20 cellular contexts compared by ENCODE assay signal in the genomic region with DNA sequence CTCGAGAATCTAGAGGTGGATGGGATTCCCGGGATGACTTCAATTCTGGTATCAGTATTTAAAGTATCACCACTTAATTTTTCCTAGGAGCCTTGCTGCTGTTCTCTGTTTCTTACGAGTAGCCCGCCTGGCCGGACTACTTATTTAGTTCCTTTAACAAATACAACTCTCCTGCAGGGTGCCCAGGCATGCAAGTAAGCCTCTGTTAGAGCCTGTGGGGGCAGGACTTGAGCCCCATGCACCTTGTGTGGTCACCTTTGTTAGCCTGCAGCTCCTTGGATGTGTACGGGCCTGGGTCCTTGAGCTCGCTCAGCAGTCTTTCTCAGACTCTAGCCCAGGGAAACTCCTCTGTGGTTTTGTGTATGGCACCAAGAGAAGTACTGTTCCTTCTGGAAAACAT. TPM values are rescaled to one million over a fixed set of nuclear protein-coding genes. Genes with fewer than 3 reads are reported as not detected.
DNase-seq lines count a peak whose midpoint lies in the region; ATAC-seq, FAIRE-seq and TF ChIP-seq lines count a peak whose summit lies in the region.
"Had no signal": no experiment of that assay in that cellular context is flagged by ENCODE, and none has a peak within 500 bp of the region (broad histone marks: within the 10 kb centered on the region; RNA-seq: fewer than 3 reads in every experiment).

No MANE protein-coding gene starts in this region.

- intact Hi-C loops in K562 (cut with micrococcal nuclease) (no loop called here), sigmoid colon (cut with DNase I) (no loop called here), right cardiac atrium (cut with DNase I) (no loop called here)

- H3K9me1 ChIP-seq in K562 (ENCODE audit: control insufficient read depth, insufficient read depth, low read length), result no peaks in the 10 kb centered on the region

- H3K36me3 Mint-ChIP-seq in activated T-cell treated with anti-CD3 and anti-CD28 coated beads, Interleukin-2, amount 50 U/mL, for 24 hours (ENCODE audit: low read depth), result peaks cover 99% of the 10 kb centered on the region
- peaks cover 12 to 56% of the 10 kb centered on the region in 2 donors for H3K36me3 Mint-ChIP-seq in activated T-cell treated with anti-CD3 and anti-CD28 coated beads, Interleukin-2, amount 50 U/mL, for 72 hours (ENCODE audit: insufficient read depth in 2 of 2)

- no peaks in the 10 kb centered on the region for H3K4me1 ChIP-seq in K562 (replicated peaks in 1 of 2; ENCODE audit: control insufficient read depth in 2 of 2, insufficient read depth in 2 of 2, low read length in 2 of 2)
- peaks cover 0 to 39% (median 36%) of the 10 kb centered on the region in 4 donors for H3K4me1 ChIP-seq in sigmoid colon
- H3K4me1 ChIP-seq in right cardiac atrium (ENCODE audit: control insufficient read depth, insufficient read depth, low read length), result peaks cover 12% of the 10 kb centered on the region

- no peaks in the 10 kb centered on the region for H3K9me3 Mint-ChIP-seq in activated T-cell treated with anti-CD3 and anti-CD28 coated beads, Interleukin-2, amount 50 U/mL, for 24 hours
- H3K9me3 Mint-ChIP-seq in activated T-cell treated with anti-CD3 and anti-CD28 coated beads, Interleukin-2, amount 50 U/mL, for 72 hours, result no peaks in the 10 kb centered on the region

- no peak overlapping the region for H3K4me3 Mint-ChIP-seq in activated T-cell treated with anti-CD3 and anti-CD28 coated beads, Interleukin-2, amount 50 U/mL, for 24 hours
- H3K4me3 Mint-ChIP-seq in activated T-cell treated with anti-CD3 and anti-CD28 coated beads, Interleukin-2, amount 50 U/mL, for 72 hours, result no peak overlapping the region
- H3K4me3 Mint-ChIP-seq: CD4-positive, alpha-beta memory T cell had no signal

- no peak for TF ChIP-seq RAD21 in K562 (CRISPR knock-in tag; conservative IDR thresholded peaks at IDR 0.05 in 1 of 2, IDR thresholded peaks at IDR 0.05 in 1 of 2)

- WGBS in K562 (ENCODE audit: insufficient coverage, low coverage, missing lambda C conversion rate), result over 99% methylated on average over 7 of the region's 7 CpGs
- whole genome bisulfite sequencing in sigmoid colon, 2 donors, result 95% methylated on average over 7 of the region's 7 CpGs
- 89% methylated on average over 7 of the region's 7 CpGs for WGBS in right cardiac atrium

- peak; percentile 20 for DNase-seq in activated T-cell treated with anti-CD3 and anti-CD28 coated beads, Interleukin-2, amount 50 U/mL, for 24 hours
- no peak for DNase-seq in activated T-cell treated with anti-CD3 and anti-CD28 coated beads, Interleukin-2, amount 50 U/mL, for 72 hours
- no peak for DNase-seq in K562 (ENCODE audit: extremely low read depth in 1 of 4, low spot score in 3 of 4)
- DNase-seq in sigmoid colon, result peak; percentile 46
- no peak for DNase-seq in right cardiac atrium
- DNase-seq in T-helper 1 cell, result no peak
- no peak for DNase-seq in SIG-M5 treated with dmso at 0.1 percent for 504 hours (lab: John Stamatoyannopoulos, UW; ENCODE audit: unreplicated experiment)
- DNase-seq: AML-193; CD4-positive, alpha-beta memory T cell; DMS153; DMS79; GDM1; GM23248 had no signal

- TF ChIP-seq EP300 in K562 (IDR thresholded peaks at IDR 0.05; ENCODE audit: low read length) (no peak), sigmoid colon (IDR thresholded peaks at IDR 0.05) (no peak)

- peaks cover 59% of the 10 kb centered on the region for H3K79me2 ChIP-seq in K562 (ENCODE audit: control insufficient read depth, insufficient read depth, low read length)

- no peaks in the 10 kb centered on the region for H3K27me3 Mint-ChIP-seq in activated T-cell treated with anti-CD3 and anti-CD28 coated beads, Interleukin-2, amount 50 U/mL, for 24 hours
- H3K27me3 Mint-ChIP-seq in activated T-cell treated with anti-CD3 and anti-CD28 coated beads, Interleukin-2, amount 50 U/mL, for 72 hours (ENCODE audit: low read depth), result no peaks in the 10 kb centered on the region
- H3K27me3 Mint-ChIP-seq: CD4-positive, alpha-beta memory T cell had no signal

- H3K4me3 ChIP-seq in K562 (no peak overlapping the region), sigmoid colon (no peak overlapping the region), right cardiac atrium (ENCODE audit: low read length) (no peak overlapping the region)
- H3K4me3 ChIP-seq: A549, GM23248 had no signal

- no peaks in the 10 kb centered on the region for H3K27me3 ChIP-seq in K562 (ENCODE audit: control insufficient read depth in 2 of 2, insufficient read depth in 2 of 2, low read length in 2 of 2)
- H3K27me3 ChIP-seq in sigmoid colon, result no peaks in the 10 kb centered on the region
- no peaks in the 10 kb centered on the region for H3K27me3 ChIP-seq in right cardiac atrium (ENCODE audit: control insufficient read depth, insufficient read depth)

- H2AFZ ChIP-seq in K562 (ENCODE audit: low read depth, low read length), result no peak overlapping the region
- H2AFZ ChIP-seq: GM23248 had no signal

- POLR2A ChIA-PET in K562 (lab: Yijun Ruan, JAX), result interaction anchor here (0.6 to 7.2 kb wide), 4 partner anchors 9 to 1332 kb away, joined by 3 to 86 read pairs (median 3); a partner anchor contains a TSS

- TF ChIP-seq CTCF in K562 (IDR thresholded peaks at IDR 0.05 in 2 of 3, conservative IDR thresholded peaks at IDR 0.05 in 1 of 3; ENCODE audit: insufficient read depth in 2 of 3, low read depth in 1 of 3, low read length in 3 of 3) (no peak), sigmoid colon (IDR thresholded peaks at IDR 0.05) (no peak)

- peaks cover 36% of the 10 kb centered on the region for H4K20me1 ChIP-seq in K562 (replicated peaks; ENCODE audit: control insufficient read depth, insufficient read depth, low read length)

- peaks cover 29% of the 10 kb centered on the region for H3K4me1 Mint-ChIP-seq in activated T-cell treated with anti-CD3 and anti-CD28 coated beads, Interleukin-2, amount 50 U/mL, for 24 hours (ENCODE audit: low read depth)
- H3K4me1 Mint-ChIP-seq in activated T-cell treated with anti-CD3 and anti-CD28 coated beads, Interleukin-2, amount 50 U/mL, for 72 hours (ENCODE audit: low read depth), result peaks cover 36% of the 10 kb centered on the region

- peak overlapping the region; percentile 63 for H3K27ac Mint-ChIP-seq in activated T-cell treated with anti-CD3 and anti-CD28 coated beads, Interleukin-2, amount 50 U/mL, for 24 hours
- H3K27ac Mint-ChIP-seq in activated T-cell treated with anti-CD3 and anti-CD28 coated beads, Interleukin-2, amount 50 U/mL, for 72 hours, result no peak overlapping the region
- H3K27ac Mint-ChIP-seq: CD4-positive, alpha-beta memory T cell had no signal

- no TSS peak for BruUV-seq in K562 (replicated peaks; lab: Mats Ljungman, UMichigan)

- H3K9me3 ChIP-seq in K562 (replicated peaks; ENCODE audit: control insufficient read depth, insufficient read depth, low read depth, low read length) (no peaks in the 10 kb centered on the region), sigmoid colon (no peaks in the 10 kb centered on the region), right cardiac atrium (ENCODE audit: control insufficient read depth, low read length) (no peaks in the 10 kb centered on the region)
- H3K9me3 ChIP-seq: A549 had no signal

- H3K4me2 ChIP-seq in K562 (ENCODE audit: insufficient read depth, low read length), result no peak overlapping the region
- H3K4me2 ChIP-seq: A549 had no signal

- H3K36me3 ChIP-seq in K562 (ENCODE audit: control insufficient read depth, insufficient read depth, low read length) (peaks cover 94% of the 10 kb centered on the region), sigmoid colon (peaks cover 46 to 74% (median 54%) of the 10 kb centered on the region in 4 donors)

- FAIRE-seq in K562 (lab: Jason Lieb, UNC), result no peak
- FAIRE-seq: A549, GM12892, GM18507, H54, HTR-8/SVneo had no signal

- TF ChIP-seq POLR2A in K562 (conservative IDR thresholded peaks at IDR 0.05), result no peak
- no peak for TF ChIP-seq POLR2A in sigmoid colon (IDR thresholded peaks at IDR 0.05)

- ATAC-seq in activated T-cell treated with anti-CD3 and anti-CD28 coated beads, Interleukin-2, amount 50 U/mL, for 72 hours (replicated peaks in 1 of 2), result no peak
- ATAC-seq in K562 (no peak), right cardiac atrium (no peak)
- ATAC-seq: A549 had no signal

- CTCF ChIA-PET in K562 (lab: Yijun Ruan, JAX; ENCODE audit: low intra/inter-chr PET ratio), result interaction anchor here (1.0 kb wide), 1 partner anchor 16 kb away, joined by 3 read pairs; no protein-coding TSS in a partner anchor

- H3K9ac ChIP-seq in K562 (ENCODE audit: insufficient read depth in 1 of 2, low read depth in 2 of 2, low read length in 2 of 2), result no peak overlapping the region
- H3K9ac ChIP-seq: GM23248 had no signal

- H3K27ac ChIP-seq in K562 (ENCODE audit: extremely low read depth, low read depth, low read length) (no peak overlapping the region), sigmoid colon (no peak overlapping the region), right cardiac atrium (ENCODE audit: low read length) (no peak overlapping the region)
- H3K27ac ChIP-seq: 22Rv1, A549, C4-2B, GM23248 had no signal

- in situ Hi-C loops in K562 (cut with MboI), result no loop called here

RNA-seq across cellular contexts. Expression of a gene that starts 16.1 kb away (rescaled TPM):
- total RNA-seq in activated T-cell treated with anti-CD3 and anti-CD28 coated beads, Interleukin-2, amount 50 U/mL, for 72 hours, result 100 to 1,000 TPM; 452 to 457 TPM
- total RNA-seq in K562 (2011; cell fraction: chromatin; rRNA removed; ENCODE audit: low replicate concordance), result 135 and 180 TPM in 2 replicates
- 102 and 103 TPM in 2 replicates for total RNA-seq in K562 (2011; cell fraction: nucleolus; rRNA removed)
- 156 and 188 TPM in 2 replicates for total RNA-seq in K562 (2011; cell fraction: nucleoplasm; rRNA removed)
- total RNA-seq in K562 (2014; rRNA removed) (315 and 338 TPM in 2 replicates), K562 (2014; rRNA removed; fragmentation: Illumina TruSeq; extraction: Trizol) (262 and 319 TPM in 2 replicates), K562 (2015; rRNA removed; fragmentation: Illumina TruSeq; extraction: Trizol) (350 and 354 TPM in 2 replicates), K562 (2021) (408 and 416 TPM in 2 replicates), sigmoid colon (100 to 1,000 TPM; 201 to 274 (median 228) TPM), right cardiac atrium (100 to 1,000 TPM; 186 to 223 (median 202) TPM)
- polyA plus RNA-seq in K562 (2011; rRNA removed) (346 and 435 TPM in 2 replicates), K562 (2014; fragmentation: Illumina TruSeq; extraction: Trizol) (319 and 334 TPM in 2 replicates), K562 (2014; fragmentation: Nextera tagmentation; extraction: Ambion mirVana) (10 to 100 TPM; 11.0 to 15.9 TPM), K562 (2014; rRNA removed) (369 and 425 TPM in 2 replicates), sigmoid colon (100 to 1,000 TPM; 196 to 258 (median 224) TPM), right cardiac atrium (139 TPM)
- 391 and 403 TPM in 2 replicates for polyA plus RNA-seq in K562 (2011; cell fraction: cytosol; rRNA removed)
- 160 and 185 TPM in 2 replicates for polyA plus RNA-seq in K562 (2011; cell fraction: nucleus; rRNA removed)
- polyA plus RNA-seq in K562 (2012), result 372 and 407 TPM in 2 replicates
- 295 and 304 TPM in 2 replicates for polyA minus RNA-seq in K562 (2011; rRNA and poly(A)+ RNA removed)
- 159 and 193 TPM in 2 replicates for polyA minus RNA-seq in K562 (2011; cell fraction: cytosol; rRNA and poly(A)+ RNA removed)
- 95.7 and 151 TPM in 2 replicates for polyA minus RNA-seq in K562 (2011; cell fraction: nucleus; rRNA and poly(A)+ RNA removed)

RNA-seq across cellular contexts. Expression of a gene that starts 19.5 kb away (rescaled TPM):
- 1 to 10 TPM; 3.7 to 7.6 TPM for total RNA-seq in activated T-cell treated with anti-CD3 and anti-CD28 coated beads, Interleukin-2, amount 50 U/mL, for 72 hours
- 1.1 and 2.4 TPM in 2 replicates for total RNA-seq in K562 (2011; cell fraction: chromatin; rRNA removed; ENCODE audit: low replicate concordance)
- 0.39 and 1.8 TPM in 2 replicates for total RNA-seq in K562 (2011; cell fraction: nucleolus; rRNA removed)
- total RNA-seq in K562 (2011; cell fraction: nucleoplasm; rRNA removed), result 1.1 and 1.5 TPM in 2 replicates
- 0.29 and 0.45 TPM in 2 replicates for total RNA-seq in K562 (2014; rRNA removed)
- total RNA-seq in K562 (2014; rRNA removed; fragmentation: Illumina TruSeq; extraction: Trizol), result 0.15 TPM in 1 of 2 replicates, not detected in the other
- total RNA-seq in K562 (2015; rRNA removed; fragmentation: Illumina TruSeq; extraction: Trizol), result 0.11 and 0.23 TPM in 2 replicates
- 0.29 and 0.58 TPM in 2 replicates for total RNA-seq in K562 (2021)
- 0.24 and 0.65 TPM in 2 replicates for polyA plus RNA-seq in K562 (2011; rRNA removed)
- polyA plus RNA-seq in K562 (2011; cell fraction: cytosol; rRNA removed), result 0.19 and 0.57 TPM in 2 replicates
- polyA plus RNA-seq in K562 (2011; cell fraction: nucleus; rRNA removed), result 0.18 and 0.64 TPM in 2 replicates
- polyA plus RNA-seq in K562 (2012), result 0.68 and 0.76 TPM in 2 replicates
- 0.40 and 0.47 TPM in 2 replicates for polyA plus RNA-seq in K562 (2014; fragmentation: Illumina TruSeq; extraction: Trizol)
- under 1 TPM; 0.24 to 0.25 TPM for polyA plus RNA-seq in K562 (2014; fragmentation: Nextera tagmentation; extraction: Ambion mirVana)
- 0.24 and 0.78 TPM in 2 replicates for polyA plus RNA-seq in K562 (2014; rRNA removed)
- polyA minus RNA-seq in K562 (2011; rRNA and poly(A)+ RNA removed), result 0.53 TPM in 1 of 2 replicates, not detected in the other
- polyA minus RNA-seq in K562 (2011; cell fraction: cytosol; rRNA and poly(A)+ RNA removed), result not detected in 2 replicates
- polyA minus RNA-seq in K562 (2011; cell fraction: nucleus; rRNA and poly(A)+ RNA removed), result 0.54 TPM in 1 of 2 replicates, not detected in the other
- 10 to 100 TPM in 1 of 4 donors, 1 to 10 TPM in 3; 2.5 to 13.0 (median 4.4) TPM for total RNA-seq in sigmoid colon
- 10 to 100 TPM in 2 of 3 donors, 1 to 10 TPM in 1; 4.8 to 31.1 (median 16.2) TPM for polyA plus RNA-seq in sigmoid colon
- total RNA-seq in right cardiac atrium, result 1 to 10 TPM; 2.4 to 5.1 (median 3.8) TPM
- polyA plus RNA-seq in right cardiac atrium, result 2.1 TPM

Comparison
In these comparisons a context has a peak if more than half of its experiments do, and no peak if none do; other contexts are left out.
1. DNase-seq: peak in activated T-cell treated with anti-CD3 and anti-CD28 coated beads, Interleukin-2, amount 50 U/mL, for 24 hours (single experiment) and sigmoid colon (single experiment); none in activated T-cell treated with anti-CD3 and anti-CD28 coated beads, Interleukin-2, amount 50 U/mL, for 72 hours (0 of 2), K562 (0 of 4), right cardiac atrium (0 of 3), T-helper 1 cell (0 of 5) and SIG-M5 treated with dmso at 0.1 percent for 504 hours (single experiment).